In the genomic region with DNA sequence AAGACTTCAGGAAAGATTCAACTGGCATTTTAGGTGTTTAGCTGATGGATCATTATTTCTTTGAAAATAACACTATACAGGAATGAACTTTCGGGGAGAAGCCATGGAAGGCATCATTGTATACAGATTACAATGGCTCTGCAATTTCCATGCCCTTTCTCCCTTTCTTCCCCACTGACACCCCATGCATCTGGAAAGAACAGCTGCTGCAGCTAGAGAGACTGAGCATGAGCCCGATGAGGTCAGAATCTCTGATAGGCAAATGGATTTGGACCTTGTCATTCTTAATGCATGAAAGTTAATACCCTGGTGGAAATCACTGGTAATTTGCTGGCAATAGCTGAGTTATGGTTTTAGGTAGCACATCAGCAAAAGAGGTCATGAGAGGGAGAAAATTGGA, we compare ENCODE assay signal across 24 cellular contexts.
"Had no signal": no experiment of that assay in that cellular context is flagged by ENCODE, and none has a peak within 500 bp of the region (broad histone marks: within the 10 kb centered on the region; RNA-seq: fewer than 3 reads in every experiment).

No MANE protein-coding gene starts in this region.

- H3K27ac ChIP-seq: coronary artery, esophagus squamous epithelium, gastrocnemius medialis, heart left ventricle, neural progenitor cell, right atrium auricular region, suprapubic skin, transverse colon, vagina had no signal

- H3K9me3 ChIP-seq: esophagus squamous epithelium, gastrocnemius medialis, right atrium auricular region, transverse colon, vagina had no signal

- H3K27me3 ChIP-seq: esophagus squamous epithelium, gastrocnemius medialis, heart left ventricle, neural progenitor cell, right atrium auricular region, suprapubic skin, transverse colon, vagina had no signal

- H3K4me1 ChIP-seq: gastrocnemius medialis, heart left ventricle, neural progenitor cell, right atrium auricular region, suprapubic skin, transverse colon, vagina had no signal

- DNase-seq: activated B cell treated with CpG ODN at 0.5 μM for 24 hours; activated CD4-positive, alpha-beta T cell treated with anti-CD3 and anti-CD28 coated beads for 4 hours; activated CD4-positive, alpha-beta T cell treated with anti-CD3 and anti-CD28 coated beads, Interleukin-2, amount 50 U/mL, for 48 hours; activated CD8-positive, alpha-beta memory T cell treated with anti-CD3 and anti-CD28 coated beads, Interleukin-2, amount 50 U/mL, for 48 hours; activated effector memory CD4-positive, alpha-beta T cell treated with Interleukin-2 at 50 U/mL for 16 hours; activated naive CD4-positive, alpha-beta T cell treated with anti-CD3 and anti-CD28 coated beads, Interleukin-2, amount 10 ng/mL, durations not matched to agents 7 days and 5 days; activated T-cell treated with anti-CD3 and anti-CD28 coated beads, Interleukin-2, amount 50 U/mL, for 72 hours; cerebellar nuclear complex; endodermal cell; esophagus squamous epithelium; gastrocnemius medialis; heart left ventricle; left cardiac atrium; naive B cell; stimulated activated CD4-positive, alpha-beta T cell treated with anti-CD3 and anti-CD28 coated beads, Interleukin-12 subunit alpha, Interleukin-12 subunit beta, amount 100 ng/mL, for 4 hours; stimulated activated CD4-positive, alpha-beta T cell treated with anti-CD3 and anti-CD28 coated beads, Interleukin-4, amount 100 ng/mL, for 4 hours; stimulated activated naive CD8-positive, alpha-beta T cell treated with anti-CD3 and anti-CD28 coated beads, Interleukin-15, Interleukin-2, amounts not matched to agents 100 U/mL and 50 U/mL, for 24 hours; T-helper 17 cell; transverse colon had no signal

- H3K4me3 ChIP-seq: coronary artery, esophagus squamous epithelium, gastrocnemius medialis, heart left ventricle, neural progenitor cell, right atrium auricular region, suprapubic skin, transverse colon, vagina had no signal

- ATAC-seq: activated T-cell treated with anti-CD3 and anti-CD28 coated beads, Interleukin-2, amount 50 U/mL, for 72 hours; gastrocnemius medialis; heart left ventricle; left cardiac atrium; stimulated activated naive CD8-positive, alpha-beta T cell treated with anti-CD3 and anti-CD28 coated beads, Interleukin-15, Interleukin-2, amounts not matched to agents 100 U/mL and 50 U/mL, for 24 hours; T-helper 17 cell had no signal

- H3K36me3 ChIP-seq: esophagus squamous epithelium, gastrocnemius medialis, heart left ventricle, neural progenitor cell, right atrium auricular region, suprapubic skin, transverse colon, vagina had no signal
